Comparison of ENCODE assay signal across 18 cellular contexts in genomic region chr1:42290130-42290529, GRCh38.
"Had no signal": no experiment of that assay in that cellular context is flagged by ENCODE, and none has a peak within 500 bp of the region (broad histone marks: within the 10 kb centered on the region; RNA-seq: fewer than 3 reads in every experiment).

No MANE protein-coding gene starts in this region.

- H3K4me3 ChIP-seq: gastroesophageal sphincter, left ventricle myocardium inferior, psoas muscle, suprapubic skin had no signal

- DNase-seq: activated CD4-positive, alpha-beta T cell treated with anti-CD3 and anti-CD28 coated beads, Interleukin-2, amount 50 U/mL, for 4 hours; activated CD4-positive, CD25-positive, alpha-beta regulatory T cell treated with anti-CD3 and anti-CD28 coated beads, Interleukin-2, amount 50 U/mL, for 72 hours; activated CD8-positive, alpha-beta memory T cell treated with anti-CD3 and anti-CD28 coated beads, Interleukin-2, amount 10 ng/mL, durations not matched to agents 7 days and 5 days; activated effector memory CD4-positive, alpha-beta T cell treated with Interleukin-2 at 50 U/mL for 16 hours; activated T-cell treated with anti-CD3 and anti-CD28 coated beads, Interleukin-2, amount 50 U/mL, for 24 hours; anterior cingulate cortex; islet precursor cell; left ventricle myocardium inferior; mesendoderm; nephron progenitor cell; psoas muscle; stimulated activated CD4-positive, alpha-beta T cell treated with anti-CD3 and anti-CD28 coated beads, Interleukin-2, amount 100 ng/mL, for 48 hours; stimulated activated naive CD4-positive, alpha-beta T cell treated with Interleukin-2 at 50 U/mL for 16 hours had no signal

- H3K27ac Mint-ChIP-seq: activated CD8-positive, alpha-beta memory T cell treated with anti-CD3 and anti-CD28 coated beads, Interleukin-2, amount 10 ng/mL, durations not matched to agents 7 days and 5 days; activated naive CD8-positive, alpha-beta T cell; activated T-cell treated with anti-CD3 and anti-CD28 coated beads, Interleukin-2, amount 50 U/mL, for 24 hours; nephron progenitor cell; T-helper 1 cell treated with Interleukin-12 subunit alpha and Interleukin-12 subunit beta and Interleukin-4 antibody, amounts not matched to agents 30 μg/mL and 1 μg/mL, for 36 hours; type B pancreatic cell had no signal

- H3K9me3 Mint-ChIP-seq: activated T-cell treated with anti-CD3 and anti-CD28 coated beads, Interleukin-2, amount 50 U/mL, for 24 hours; type B pancreatic cell had no signal

- ATAC-seq: activated CD8-positive, alpha-beta memory T cell treated with anti-CD3 and anti-CD28 coated beads, Interleukin-2, amount 10 ng/mL, durations not matched to agents 7 days and 5 days; gastroesophageal sphincter; psoas muscle had no signal
